Comparison of ENCODE assay signal across 25 cellular contexts in genomic region chr15:100923076-100923475, GRCh38. TPM values are rescaled to one million over a fixed set of nuclear protein-coding genes. Genes with fewer than 3 reads are reported as not detected.
DNase-seq lines count a peak whose midpoint lies in the region; ATAC-seq and TF ChIP-seq lines count a peak whose summit lies in the region.
"Had no signal": no experiment of that assay in that cellular context is flagged by ENCODE, and none has a peak within 500 bp of the region (broad histone marks: within the 10 kb centered on the region; RNA-seq: fewer than 3 reads in every experiment).

No MANE protein-coding gene starts in this region.

- H3K4me2 ChIP-seq in OCI-LY7 (ENCODE audit: low read length) = peak overlapping the region; percentile 94
- H3K4me2 ChIP-seq: neural progenitor cell had no signal

- CTCF ChIA-PET in OCI-LY7 (lab: Charles Lee; ENCODE audit: unreplicated experiment) = no interaction called here

- no TSS peak for BruUV-seq in OCI-LY7 (replicated peaks; lab: Mats Ljungman, UMichigan)

- no peaks in the 10 kb centered on the region for H3K9me3 Mint-ChIP-seq in activated naive CD8-positive, alpha-beta T cell treated with anti-CD3 and anti-CD28 coated beads, Interleukin-2, amount 50 U/mL, for 24 hours
- H3K9me3 Mint-ChIP-seq in activated naive CD8-positive, alpha-beta T cell treated with anti-CD3 and anti-CD28 coated beads for 36 hours = no peaks in the 10 kb centered on the region
- H3K9me3 Mint-ChIP-seq: activated T-cell treated with anti-CD3 and anti-CD28 coated beads, Interleukin-2, amount 50 U/mL, for 72 hours; central memory CD8-positive, alpha-beta T cell; neural progenitor cell had no signal

- H3K79me2 ChIP-seq in OCI-LY7 (ENCODE audit: insufficient read depth, low read depth, low read length) = peaks cover 85% of the 10 kb centered on the region

- no peak for ATAC-seq in activated naive CD8-positive, alpha-beta T cell treated with anti-CD3 and anti-CD28 coated beads, Interleukin-2, amount 50 U/mL, for 24 hours
- no peak for ATAC-seq in mucosa of descending colon
- no peak for ATAC-seq in HG03565 (IDR thresholded peaks at IDR 0.05; ENCODE audit: unreplicated experiment)
- ATAC-seq: activated T-cell treated with anti-CD3 and anti-CD28 coated beads, Interleukin-2, amount 50 U/mL, for 72 hours; K562; left lung had no signal

- H4K20me1 ChIP-seq in OCI-LY7 (ENCODE audit: insufficient read depth, low read length) = no peaks in the 10 kb centered on the region

- H3K9ac ChIP-seq in duodenal mucosa (ENCODE audit: low read depth in 1 of 2, low read length in 2 of 2) = no peak overlapping the region
- H3K9ac ChIP-seq: neural progenitor cell had no signal

- H3K27me3 Mint-ChIP-seq in activated naive CD8-positive, alpha-beta T cell treated with anti-CD3 and anti-CD28 coated beads, Interleukin-2, amount 50 U/mL, for 24 hours = peaks cover 46% of the 10 kb centered on the region
- peaks cover 44% of the 10 kb centered on the region for H3K27me3 Mint-ChIP-seq in activated naive CD8-positive, alpha-beta T cell treated with anti-CD3 and anti-CD28 coated beads for 36 hours

- DNase-seq in activated naive CD8-positive, alpha-beta T cell treated with anti-CD3 and anti-CD28 coated beads, Interleukin-2, amount 50 U/mL, for 24 hours = no peak
- DNase-seq in activated naive CD8-positive, alpha-beta T cell treated with anti-CD3 and anti-CD28 coated beads for 36 hours = no peak
- peak; percentile 30 for DNase-seq in OCI-LY7 (ENCODE audit: low spot score)
- DNase-seq in NOMO-1 treated with dmso at 0.1 percent for 144 hours (lab: John Stamatoyannopoulos, UW; ENCODE audit: unreplicated experiment) = no peak
- DNase-seq in mucosa of descending colon = no peak
- DNase-seq in middle frontal gyrus (ENCODE audit: extremely low spot score, low spot score) = no peak
- DNase-seq: activated CD8-positive, alpha-beta memory T cell treated with anti-CD3 and anti-CD28 coated beads for 24 hours; activated naive CD4-positive, alpha-beta T cell treated with anti-CD3 and anti-CD28 coated beads, Interleukin-2, amount 50 U/mL, for 16 hours; activated T-cell treated with anti-CD3 and anti-CD28 coated beads, Interleukin-2, amount 50 U/mL, for 72 hours; effector CD4-positive, alpha-beta T cell; foreskin fibroblast; H7; left lung; MV-4-11; NCI-H2171; NCI-H526; SHP77; stimulated activated CD4-positive, alpha-beta T cell treated with anti-CD3 and anti-CD28 coated beads, Interleukin-1b, Interleukin-23, amount 100 ng/mL, for 48 hours had no signal

- intact Hi-C loops in OCI-LY7 (cut with micrococcal nuclease; ENCODE audit: unreplicated experiment) (no loop called here), mucosa of descending colon (cut with DNase I, micrococcal nuclease) (no loop called here)

- H3K36me3 Mint-ChIP-seq in activated naive CD8-positive, alpha-beta T cell treated with anti-CD3 and anti-CD28 coated beads, Interleukin-2, amount 50 U/mL, for 24 hours (ENCODE audit: low read depth) = no peaks in the 10 kb centered on the region
- no peaks in the 10 kb centered on the region for H3K36me3 Mint-ChIP-seq in activated naive CD8-positive, alpha-beta T cell treated with anti-CD3 and anti-CD28 coated beads for 36 hours

- H3K4me3 ChIP-seq in OCI-LY7 (ENCODE audit: low read depth, low read length, poor library complexity, severe bottlenecking) (peak overlapping the region; percentile 91), duodenal mucosa (ENCODE audit: low read depth in 1 of 2, low read length in 2 of 2) (no peak overlapping the region), mucosa of descending colon (no peak overlapping the region)
- H3K4me3 ChIP-seq: ascending aorta, K562, left lung, neural progenitor cell had no signal

- H3K9me3 ChIP-seq in OCI-LY7 (ENCODE audit: low read length) = peaks cover 3% of the 10 kb centered on the region; the same call in 1 of the 2 replicates
- H3K9me3 ChIP-seq in duodenal mucosa (ENCODE audit: control insufficient read depth in 1 of 2, low read length in 2 of 2) = no peaks in the 10 kb centered on the region
- no peaks in the 10 kb centered on the region for H3K9me3 ChIP-seq in mucosa of descending colon
- H3K9me3 ChIP-seq: ascending aorta, left lung had no signal

- TF ChIP-seq CTCF in OCI-LY7 (conservative IDR thresholded peaks at IDR 0.05; ENCODE audit: low read length) (no peak), mucosa of descending colon (IDR thresholded peaks at IDR 0.05) (no peak)

- H3K36me3 ChIP-seq in OCI-LY7 (ENCODE audit: insufficient read depth, low read length) (peaks cover 78% of the 10 kb centered on the region), duodenal mucosa (ENCODE audit: control insufficient read depth in 1 of 2, insufficient read depth in 2 of 2, low read length in 2 of 2) (peaks cover 4 to 15% of the 10 kb centered on the region in 2 donors), mucosa of descending colon (ENCODE audit: low read depth) (no peaks in the 10 kb centered on the region)
- H3K36me3 ChIP-seq: neural progenitor cell had no signal

- peak overlapping the region; percentile 14 for H3K27ac Mint-ChIP-seq in activated naive CD8-positive, alpha-beta T cell treated with anti-CD3 and anti-CD28 coated beads, Interleukin-2, amount 50 U/mL, for 24 hours
- H3K27ac Mint-ChIP-seq in activated naive CD8-positive, alpha-beta T cell treated with anti-CD3 and anti-CD28 coated beads for 36 hours = no peak overlapping the region
- H3K27ac Mint-ChIP-seq: activated T-cell treated with anti-CD3 and anti-CD28 coated beads, Interleukin-2, amount 50 U/mL, for 72 hours; neural progenitor cell; progenitor cell of endocrine pancreas had no signal

- POLR2A ChIA-PET in OCI-LY7 (lab: Charles Lee) = interaction anchor here (0.9 to 8.9 kb wide), 5 partner anchors 6 to 323 kb away, joined by 4 to 134 read pairs (median 4); no protein-coding TSS in a partner anchor

- no peaks in the 10 kb centered on the region for H3K9me2 ChIP-seq in OCI-LY7 (ENCODE audit: insufficient read depth, low read length)

- no peak overlapping the region for H2AFZ ChIP-seq in OCI-LY7 (ENCODE audit: low read length)
- H2AFZ ChIP-seq: neural progenitor cell had no signal

- H3K27ac ChIP-seq in OCI-LY7 (ENCODE audit: low read depth, low read length, poor library complexity, severe bottlenecking) (peak overlapping the region; percentile 99), duodenal mucosa (ENCODE audit: low read depth, low read length) (peak overlapping the region; percentile 22)
- H3K27ac ChIP-seq: ascending aorta, neural progenitor cell had no signal

- peaks cover 26% of the 10 kb centered on the region for H3K4me1 Mint-ChIP-seq in activated naive CD8-positive, alpha-beta T cell treated with anti-CD3 and anti-CD28 coated beads, Interleukin-2, amount 50 U/mL, for 24 hours
- peaks cover 21% of the 10 kb centered on the region for H3K4me1 Mint-ChIP-seq in activated naive CD8-positive, alpha-beta T cell treated with anti-CD3 and anti-CD28 coated beads for 36 hours

- H3K4me3 Mint-ChIP-seq in activated naive CD8-positive, alpha-beta T cell treated with anti-CD3 and anti-CD28 coated beads, Interleukin-2, amount 50 U/mL, for 24 hours = no peak overlapping the region
- no peak overlapping the region for H3K4me3 Mint-ChIP-seq in activated naive CD8-positive, alpha-beta T cell treated with anti-CD3 and anti-CD28 coated beads for 36 hours
- H3K4me3 Mint-ChIP-seq: central memory CD8-positive, alpha-beta T cell; neural progenitor cell had no signal

- H3K4me1 ChIP-seq in OCI-LY7 (ENCODE audit: insufficient read depth, low read length, poor library complexity, severe bottlenecking) (peaks cover 74% of the 10 kb centered on the region), duodenal mucosa (ENCODE audit: control insufficient read depth in 1 of 2, insufficient read depth in 2 of 2, low read length in 2 of 2) (peaks cover 27 to 37% of the 10 kb centered on the region in 2 donors), mucosa of descending colon (ENCODE audit: low read depth) (peaks cover 18% of the 10 kb centered on the region)
- H3K4me1 ChIP-seq: ascending aorta had no signal

- H3K27me3 ChIP-seq in duodenal mucosa (ENCODE audit: control insufficient read depth in 1 of 2, insufficient read depth in 2 of 2, low read length in 2 of 2) = no peaks in the 10 kb centered on the region
- H3K27me3 ChIP-seq: ascending aorta had no signal

RNA-seq across cellular contexts. Expression of gene LRRK1, which starts 3.9 kb away (rescaled TPM):
- under 1 TPM; 0.29 to 0.30 TPM for total RNA-seq in activated naive CD8-positive, alpha-beta T cell treated with anti-CD3 and anti-CD28 coated beads for 36 hours
- total RNA-seq in OCI-LY7 (2014; rRNA removed; shearing (Covaris generic)) = 74.2 and 92.3 TPM in 2 replicates
- total RNA-seq in OCI-LY7 (2022) (219 and 233 TPM in 2 replicates), mucosa of descending colon (10 to 100 TPM; 43.7 to 60.1 (median 50.6) TPM)

RNA-seq across cellular contexts. Expression of gene ALDH1A3, which starts 43.4 kb away (rescaled TPM):
- not detected for total RNA-seq in activated naive CD8-positive, alpha-beta T cell treated with anti-CD3 and anti-CD28 coated beads for 36 hours
- total RNA-seq in OCI-LY7 (2014; rRNA removed; shearing (Covaris generic)) = not detected in 2 replicates
- not detected in 2 replicates for total RNA-seq in OCI-LY7 (2022)
- 10 to 100 TPM in 2 of 3 donors, 1 to 10 TPM in 1; 4.7 to 18.0 (median 12.9) TPM for total RNA-seq in mucosa of descending colon

Comparison
In these comparisons a context has a peak if more than half of its experiments do, and no peak if none do; other contexts are left out.
1. RNA of gene LRRK1, which starts 3.9 kb away (total RNA-seq): 74.2 to 233 TPM in OCI-LY7 and 43.7 to 60.1 TPM in mucosa of descending colon; 0.29 to 0.30 TPM in activated naive CD8-positive, alpha-beta T cell treated with anti-CD3 and anti-CD28 coated beads for 36 hours; every median in the first group is over 10 times any median in the second.
2. RNA of gene ALDH1A3, which starts 43.4 kb away (total RNA-seq): 4.7 to 18.0 TPM in mucosa of descending colon; not detected in OCI-LY7 and not detected in activated naive CD8-positive, alpha-beta T cell treated with anti-CD3 and anti-CD28 coated beads for 36 hours; every median in the first group is over 4 times any median in the second.